Comparison of ENCODE assay signal across 20 cellular contexts in genomic region chr2:223722226-223722625, GRCh38.
DNase-seq lines count a peak whose midpoint lies in the region; ATAC-seq, FAIRE-seq and TF ChIP-seq lines count a peak whose summit lies in the region.
"Had no signal": no experiment of that assay in that cellular context is flagged by ENCODE, and none has a peak within 500 bp of the region (broad histone marks: within the 10 kb centered on the region; RNA-seq: fewer than 3 reads in every experiment).

No MANE protein-coding gene starts in this region.

- no peak overlapping the region for H2BK5ac ChIP-seq in H9 (ENCODE audit: insufficient read length, low read length)
- H2BK5ac ChIP-seq in trophoblast cell (ENCODE audit: low read depth, low read length, poor library complexity), result no peak overlapping the region

- intact Hi-C loops in K562 (cut with micrococcal nuclease) (no loop called here), cardiac septum (cut with DNase I) (no loop called here)

- H3K23me2 ChIP-seq in H9 (ENCODE audit: insufficient read length, low read depth, low read length, poor library complexity, severe bottlenecking), result peaks cover 8% of the 10 kb centered on the region

- H3K9me3 Mint-ChIP-seq in H9, result peaks cover 16% of the 10 kb centered on the region in 2 experiments
- H3K9me3 Mint-ChIP-seq: CD8-positive, alpha-beta T cell had no signal

- no peak overlapping the region for H2BK20ac ChIP-seq in H9 (ENCODE audit: low read depth, low read length, poor library complexity, severe bottlenecking)

- no peak overlapping the region for H3K14ac ChIP-seq in H9 (ENCODE audit: insufficient read depth, low read length)
- no peak overlapping the region for H3K14ac ChIP-seq in trophoblast cell (ENCODE audit: low read length)

- H4K20me1 ChIP-seq in H9 (ENCODE audit: control insufficient read depth, insufficient read depth, insufficient read length), result no peaks in the 10 kb centered on the region
- no peaks in the 10 kb centered on the region for H4K20me1 ChIP-seq in K562 (replicated peaks; ENCODE audit: control insufficient read depth, insufficient read depth, low read length)
- H4K20me1 ChIP-seq: BLaER1 had no signal

- TF ChIP-seq POLR2A in K562 (conservative IDR thresholded peaks at IDR 0.05), result no peak

- H3K27me3 ChIP-seq in H9 (ENCODE audit: insufficient read depth, low read length) (no peaks in the 10 kb centered on the region), K562 (ENCODE audit: control insufficient read depth in 2 of 2, insufficient read depth in 2 of 2, low read length in 2 of 2) (no peaks in the 10 kb centered on the region), iPS-15b (ENCODE audit: control insufficient read depth, insufficient read depth, low read length) (no peaks in the 10 kb centered on the region), trophoblast cell (ENCODE audit: insufficient read depth, low read length) (no peaks in the 10 kb centered on the region)
- H3K27me3 ChIP-seq: BLaER1, SJSA1 had no signal

- TF ChIP-seq RAD21 in K562 (CRISPR knock-in tag; conservative IDR thresholded peaks at IDR 0.05 in 1 of 2, IDR thresholded peaks at IDR 0.05 in 1 of 2), result no peak

- H3K4me3 Mint-ChIP-seq in H9, result peak overlapping the region in 1 of 2 experiments; percentile 91; a peak in 3 of 5 replicates
- H3K4me3 Mint-ChIP-seq: CD8-positive, alpha-beta T cell had no signal

- H2AFZ ChIP-seq in H9 (ENCODE audit: low read length) (no peak overlapping the region), K562 (ENCODE audit: low read depth, low read length) (no peak overlapping the region), trophoblast cell (ENCODE audit: insufficient read depth, low read length, poor library complexity) (no peak overlapping the region)
- H2AFZ ChIP-seq: PC-9 had no signal

- H3K27ac ChIP-seq in H9 (ENCODE audit: insufficient read length, low read depth, low read length), result no peak overlapping the region
- H3K27ac ChIP-seq in K562 (ENCODE audit: extremely low read depth, low read depth, low read length), result no peak overlapping the region
- no peak overlapping the region for H3K27ac ChIP-seq in trophoblast cell (ENCODE audit: low read depth, low read length)
- H3K27ac ChIP-seq: BLaER1, PC-9, SJSA1 had no signal

- no peaks in the 10 kb centered on the region for H3K9me3 ChIP-seq in H9 (ENCODE audit: control insufficient read depth, low read depth, low read length)
- no peaks in the 10 kb centered on the region for H3K9me3 ChIP-seq in K562 (replicated peaks; ENCODE audit: control insufficient read depth, insufficient read depth, low read depth, low read length)
- H3K9me3 ChIP-seq in iPS-15b (ENCODE audit: control insufficient read depth, insufficient read depth, low read length), result no peaks in the 10 kb centered on the region
- H3K9me3 ChIP-seq in trophoblast cell (ENCODE audit: insufficient read depth, low read depth, low read length), result peaks cover 2% of the 10 kb centered on the region
- H3K9me3 ChIP-seq: BLaER1, SJSA1 had no signal

- H4K5ac ChIP-seq in H9 (ENCODE audit: insufficient read length, low read depth, low read length), result no peak overlapping the region

- no peak overlapping the region for H3K18ac ChIP-seq in H9 (ENCODE audit: insufficient read length, low read depth, low read length)
- no peak overlapping the region for H3K18ac ChIP-seq in trophoblast cell (ENCODE audit: low read length)

- no peak for TF ChIP-seq EP300 in K562 (IDR thresholded peaks at IDR 0.05; ENCODE audit: low read length)

- H4K91ac ChIP-seq in H9 (ENCODE audit: insufficient read length, low read depth, low read length) (no peak overlapping the region), trophoblast cell (ENCODE audit: low read depth, low read length) (no peak overlapping the region)

- peak overlapping the region in 2 of 3 experiments; percentile 15 to 79; a peak in 3 of 7 replicates for H3K27ac Mint-ChIP-seq in H9
- H3K27ac Mint-ChIP-seq: CD8-positive, alpha-beta T cell had no signal

- H3K9ac ChIP-seq in H9 (ENCODE audit: extremely low read depth, insufficient read length, low read length) (peak overlapping the region; percentile 81), K562 (ENCODE audit: insufficient read depth in 1 of 2, low read depth in 2 of 2, low read length in 2 of 2) (no peak overlapping the region), iPS-15b (ENCODE audit: low read depth, low read length) (no peak overlapping the region), trophoblast cell (ENCODE audit: low read length) (no peak overlapping the region)
- H3K9ac ChIP-seq: BLaER1 had no signal

- no peak overlapping the region for H3T11ph ChIP-seq in H9 (ENCODE audit: low read length)

- no peak overlapping the region for H3K56ac ChIP-seq in H9 (ENCODE audit: insufficient read length, low read depth, low read length)

- H3K4me1 ChIP-seq in H9 (ENCODE audit: insufficient read depth, low read length) (peaks cover 7% of the 10 kb centered on the region; the same call in 1 of the 2 replicates), K562 (replicated peaks in 1 of 2; ENCODE audit: control insufficient read depth in 2 of 2, insufficient read depth in 2 of 2, low read length in 2 of 2) (peaks cover 0 to 20% of the 10 kb centered on the region in 2 experiments; a peak in 2 of 5 replicates), iPS-15b (ENCODE audit: control insufficient read depth, insufficient read depth, low read length) (peaks cover 25% of the 10 kb centered on the region), trophoblast cell (ENCODE audit: control insufficient read depth in 1 of 2, insufficient read depth in 2 of 2, low read length in 2 of 2) (peaks cover 5 to 7% of the 10 kb centered on the region in 2 experiments)

- H3K9me1 ChIP-seq in K562 (ENCODE audit: control insufficient read depth, insufficient read depth, low read length), result no peaks in the 10 kb centered on the region

- BruUV-seq in K562 (replicated peaks; lab: Mats Ljungman, UMichigan), result TSS peak; percentile 60

- H4K12ac ChIP-seq in trophoblast cell (ENCODE audit: low read depth, low read length), result no peak overlapping the region

- H3K4me3 ChIP-seq in K562 (no peak overlapping the region), iPS-15b (ENCODE audit: low read depth, low read length) (peak overlapping the region; percentile 48), trophoblast cell (ENCODE audit: low read depth, low read length) (no peak overlapping the region)
- H3K4me3 ChIP-seq: BLaER1, PC-9, SJSA1 had no signal

- H3K4me2 ChIP-seq in H9 (ENCODE audit: insufficient read depth, insufficient read length, low read length), result peak overlapping the region; percentile 95
- no peak overlapping the region for H3K4me2 ChIP-seq in K562 (ENCODE audit: insufficient read depth, low read length)
- H3K4me2 ChIP-seq in trophoblast cell (ENCODE audit: low read length), result no peak overlapping the region
- H3K4me2 ChIP-seq: BLaER1, PC-9 had no signal

- in situ Hi-C loops in K562 (cut with MboI), result no loop called here

- H3K79me2 ChIP-seq in H9 (ENCODE audit: insufficient read depth, low read length) (peaks cover 13% of the 10 kb centered on the region; the same call in 1 of the 2 replicates), K562 (ENCODE audit: control insufficient read depth, insufficient read depth, low read length) (peaks cover 7% of the 10 kb centered on the region; the same call in 2 of the 3 replicates), trophoblast cell (ENCODE audit: control insufficient read depth, insufficient read depth, low read length, poor library complexity) (no peaks in the 10 kb centered on the region)

- CTCF ChIA-PET in K562 (lab: Yijun Ruan, JAX; ENCODE audit: low intra/inter-chr PET ratio), result no interaction called here

- H4K8ac ChIP-seq in H9 (replicated peaks; ENCODE audit: insufficient read length, low read depth, low read length) (no peak overlapping the region), trophoblast cell (ENCODE audit: low read depth, low read length) (no peak overlapping the region)

- no peaks in the 10 kb centered on the region; the same call in 2 of the 3 replicates for H3K36me3 ChIP-seq in K562 (ENCODE audit: control insufficient read depth, insufficient read depth, low read length)
- no peaks in the 10 kb centered on the region for H3K36me3 ChIP-seq in iPS-15b (ENCODE audit: control insufficient read depth, insufficient read depth, low read length)
- H3K36me3 ChIP-seq in trophoblast cell (ENCODE audit: control insufficient read depth in 1 of 2, insufficient read depth in 2 of 2, low read length in 2 of 2), result peaks cover 0 to 3% of the 10 kb centered on the region in 2 experiments
- H3K36me3 ChIP-seq: BLaER1, SJSA1 had no signal

- no CpG with 5 or more reads among the region's 9 CpGs for WGBS in H9 (ENCODE audit: extremely low coverage, insufficient read length, low lambda C conversion rate)
- 85% methylated on average over 7 of the region's 9 CpGs for WGBS in K562 (ENCODE audit: insufficient coverage, low coverage, missing lambda C conversion rate)
- no CpG with 5 or more reads among the region's 9 CpGs for WGBS in trophoblast cell (ENCODE audit: extremely low coverage, insufficient coverage, insufficient read length)

- no peak overlapping the region for H3K23ac ChIP-seq in H9 (ENCODE audit: insufficient read length, low read depth, low read length)
- no peak overlapping the region for H3K23ac ChIP-seq in trophoblast cell (ENCODE audit: low read length)

- no peak for TF ChIP-seq CTCF in H9 (conservative IDR thresholded peaks at IDR 0.05)
- no peak for TF ChIP-seq CTCF in K562 (IDR thresholded peaks at IDR 0.05 in 2 of 3, conservative IDR thresholded peaks at IDR 0.05 in 1 of 3; ENCODE audit: insufficient read depth in 2 of 3, low read depth in 1 of 3, low read length in 3 of 3)

- H3K36me3 Mint-ChIP-seq in H9 (ENCODE audit: insufficient read depth in 1 of 3, low read depth in 3 of 3), result peaks cover 23 to 56% (median 34%) of the 10 kb centered on the region in 3 experiments
- H3K36me3 Mint-ChIP-seq: CD8-positive, alpha-beta T cell had no signal

- no peak overlapping the region for H2BK15ac ChIP-seq in H9 (ENCODE audit: low read depth, low read length)

- no peaks in the 10 kb centered on the region for H3K27me3 Mint-ChIP-seq in H9 (ENCODE audit: low read depth)

- H3K79me1 ChIP-seq in H9 (ENCODE audit: insufficient read depth, low read depth, low read length, poor library complexity, severe bottlenecking), result peaks cover 2% of the 10 kb centered on the region
- peaks cover 7% of the 10 kb centered on the region for H3K79me1 ChIP-seq in trophoblast cell (ENCODE audit: low read length)

- POLR2A ChIA-PET in K562 (lab: Yijun Ruan, JAX), result interaction anchor here (0.9 to 3.2 kb wide), 4 partner anchors 10 to 22 kb away, joined by 3 to 16 read pairs (median 3); no protein-coding TSS in a partner anchor

- peaks cover 47 to 58% of the 10 kb centered on the region in 2 experiments for H3K4me1 Mint-ChIP-seq in H9

- FAIRE-seq in K562 (lab: Jason Lieb, UNC), result no peak
- FAIRE-seq: GM12891 had no signal

- ATAC-seq in K562, result no peak
- ATAC-seq: CD8-positive, alpha-beta T cell; HCT116 had no signal

- H2BK12ac ChIP-seq in H9 (ENCODE audit: insufficient read length, low read depth, low read length) (no peak overlapping the region), trophoblast cell (ENCODE audit: low read length) (no peak overlapping the region)

- H2AK5ac ChIP-seq in H9 (ENCODE audit: insufficient read length, low read length) (no peak overlapping the region), trophoblast cell (ENCODE audit: low read length) (no peak overlapping the region)

- H3K4ac ChIP-seq in H9 (ENCODE audit: low read depth, low read length), result no peak overlapping the region
- H3K4ac ChIP-seq in trophoblast cell (ENCODE audit: low read depth, low read length), result peak overlapping the region; percentile 33

- no peak overlapping the region for H2BK120ac ChIP-seq in H9 (ENCODE audit: low read depth, low read length, poor library complexity, severe bottlenecking)
- H2BK120ac ChIP-seq in trophoblast cell (ENCODE audit: insufficient read depth, low read length, poor library complexity), result no peak overlapping the region

- DNase-seq in H9, result no peak
- no peak for DNase-seq in K562 (ENCODE audit: extremely low read depth in 1 of 4, low spot score in 3 of 4)
- DNase-seq in trophoblast cell, result no peak
- DNase-seq in cardiac septum (ENCODE audit: low spot score), result no peak
- DNase-seq in stimulated activated CD4-positive, alpha-beta T cell treated with anti-CD3 and anti-CD28 coated beads, Interleukin-4, amount 100 ng/mL, for 1 hour, result no peak
- DNase-seq in superior temporal gyrus (ENCODE audit: extremely low spot score), result no peak
- DNase-seq in activated CD4-positive, alpha-beta T cell treated with anti-CD3 and anti-CD28 coated beads, Interleukin-2, amount 50 U/mL, for 1 hour, result no peak
- DNase-seq: CD8-positive, alpha-beta T cell; GF-D8; KG1; NCI-H1436; NCI-H2029; NCI-H2171 treated with DMSO at 0.1 percent for 48 hours; NCI-H446 treated with DMSO at 0.1 percent for 48 hours; PC-9 had no signal
